In genomic region chr17:78493455-78494188, GRCh38 we compare ENCODE assay signal across 1 cellular context.
TF ChIP-seq lines count a peak whose summit lies in the region.

No MANE protein-coding gene starts in this region.

TF ChIP-seq in H1, 55 proteins besides CTCF, POLR2A, EP300 and RAD21:
- no peak for TF ChIP-seq CBX8 (IDR thresholded peaks at IDR 0.05; ENCODE audit: borderline replicate concordance, low read depth, low read length)
- no peak for TF ChIP-seq RBBP5 (IDR thresholded peaks at IDR 0.05; ENCODE audit: borderline replicate concordance, low read depth, low read length)
- no peak for TF ChIP-seq TBP (IDR thresholded peaks at IDR 0.05; ENCODE audit: low read depth, low read length)
- TF ChIP-seq TEAD4 (IDR thresholded peaks at IDR 0.05; ENCODE audit: low read depth, low read length) = no peak
- no peak for TF ChIP-seq GTF2F1 (IDR thresholded peaks at IDR 0.05; ENCODE audit: borderline replicate concordance, low read depth, low read length)
- no peak for TF ChIP-seq USF2 (IDR thresholded peaks at IDR 0.05; ENCODE audit: low read length)
- no peak for TF ChIP-seq ATF3 (IDR thresholded peaks at IDR 0.05; ENCODE audit: insufficient read depth, low read depth, low read length)
- no peak for TF ChIP-seq CTBP2 (IDR thresholded peaks at IDR 0.05; ENCODE audit: borderline replicate concordance, insufficient read depth, insufficient read length, low read length)
